ENCODE assay signal across 3 cellular contexts in the genomic region with DNA sequence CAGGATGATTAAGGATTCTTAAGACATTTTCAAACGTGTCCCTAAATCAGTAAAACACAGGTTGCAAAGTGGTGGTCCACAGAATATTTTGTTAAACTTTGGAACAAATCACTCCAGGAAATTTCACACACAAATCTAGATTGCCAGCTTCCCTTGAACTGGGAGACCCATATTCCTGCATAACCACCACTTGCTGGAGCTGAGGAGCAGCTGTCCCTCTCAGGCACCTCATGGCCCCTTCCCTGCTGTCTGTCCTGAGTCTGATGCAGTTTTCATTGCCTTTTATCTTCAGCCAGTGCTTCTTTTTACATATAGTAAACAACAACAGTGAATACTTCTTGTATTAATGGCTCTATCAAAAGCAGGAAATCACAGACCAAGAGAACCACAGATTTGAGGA.
TF ChIP-seq lines count a peak whose summit lies in the region.

No MANE protein-coding gene starts in this region.

TF ChIP-seq in SK-N-SH treated with all-trans-retinoic acid at 6 μM for 48 hours, 23 proteins besides CTCF, POLR2A, EP300 and RAD21:
- TF ChIP-seq ZNF70 (CRISPR knock-in tag; IDR thresholded peaks at IDR 0.05) (no peak), ARNTL (CRISPR knock-in tag; IDR thresholded peaks at IDR 0.05; ENCODE audit: borderline replicate concordance, low read depth) (no peak), OSR1 (CRISPR knock-in tag; IDR thresholded peaks at IDR 0.05) (no peak), RARB (CRISPR knock-in tag; IDR thresholded peaks at IDR 0.05) (no peak), ESRRG (CRISPR knock-in tag; IDR thresholded peaks at IDR 0.05) (no peak)
- TF ChIP-seq, protein P1, sequence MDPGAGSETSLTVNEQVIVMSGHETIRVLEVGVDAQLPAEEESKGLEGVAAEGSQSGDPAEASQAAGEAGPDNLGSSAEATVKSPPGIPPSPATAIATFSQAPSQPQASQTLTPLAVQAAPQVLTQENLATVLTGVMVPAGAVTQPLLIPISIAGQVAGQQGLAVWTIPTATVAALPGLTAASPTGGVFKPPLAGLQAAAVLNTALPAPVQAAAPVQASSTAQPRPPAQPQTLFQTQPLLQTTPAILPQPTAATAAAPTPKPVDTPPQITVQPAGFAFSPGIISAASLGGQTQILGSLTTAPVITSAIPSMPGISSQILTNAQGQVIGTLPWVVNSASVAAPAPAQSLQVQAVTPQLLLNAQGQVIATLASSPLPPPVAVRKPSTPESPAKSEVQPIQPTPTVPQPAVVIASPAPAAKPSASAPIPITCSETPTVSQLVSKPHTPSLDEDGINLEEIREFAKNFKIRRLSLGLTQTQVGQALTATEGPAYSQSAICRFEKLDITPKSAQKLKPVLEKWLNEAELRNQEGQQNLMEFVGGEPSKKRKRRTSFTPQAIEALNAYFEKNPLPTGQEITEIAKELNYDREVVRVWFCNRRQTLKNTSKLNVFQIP (CRISPR knock-in tag; IDR thresholded peaks at IDR 0.05; ENCODE audit: borderline replicate concordance, low read depth) = no peak

TF ChIP-seq in SK-N-SH, 30 proteins besides CTCF, POLR2A, EP300 and RAD21:
- TF ChIP-seq YY1 (IDR thresholded peaks at IDR 0.05; ENCODE audit: low read depth) (no peak), NRF1 (IDR thresholded peaks at IDR 0.05; ENCODE audit: low read depth, low read length) (no peak)
- TF ChIP-seq, protein P2, sequence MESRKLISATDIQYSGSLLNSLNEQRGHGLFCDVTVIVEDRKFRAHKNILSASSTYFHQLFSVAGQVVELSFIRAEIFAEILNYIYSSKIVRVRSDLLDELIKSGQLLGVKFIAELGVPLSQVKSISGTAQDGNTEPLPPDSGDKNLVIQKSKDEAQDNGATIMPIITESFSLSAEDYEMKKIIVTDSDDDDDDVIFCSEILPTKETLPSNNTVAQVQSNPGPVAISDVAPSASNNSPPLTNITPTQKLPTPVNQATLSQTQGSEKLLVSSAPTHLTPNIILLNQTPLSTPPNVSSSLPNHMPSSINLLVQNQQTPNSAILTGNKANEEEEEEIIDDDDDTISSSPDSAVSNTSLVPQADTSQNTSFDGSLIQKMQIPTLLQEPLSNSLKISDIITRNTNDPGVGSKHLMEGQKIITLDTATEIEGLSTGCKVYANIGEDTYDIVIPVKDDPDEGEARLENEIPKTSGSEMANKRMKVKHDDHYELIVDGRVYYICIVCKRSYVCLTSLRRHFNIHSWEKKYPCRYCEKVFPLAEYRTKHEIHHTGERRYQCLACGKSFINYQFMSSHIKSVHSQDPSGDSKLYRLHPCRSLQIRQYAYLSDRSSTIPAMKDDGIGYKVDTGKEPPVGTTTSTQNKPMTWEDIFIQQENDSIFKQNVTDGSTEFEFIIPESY (IDR thresholded peaks at IDR 0.05; ENCODE audit: borderline replicate concordance, low read depth) = no peak

TF ChIP-seq in endothelial cell of umbilical vein, 7 proteins besides CTCF, POLR2A, EP300 and RAD21:
- no peak for TF ChIP-seq GATA2 (IDR thresholded peaks at IDR 0.05; ENCODE audit: insufficient read depth, insufficient read length, low read depth, low read length)
- no peak for TF ChIP-seq POLR2AphosphoS5 (IDR thresholded peaks at IDR 0.05; ENCODE audit: insufficient read depth, low read depth, low read length)
- no peak for TF ChIP-seq EZH2 (IDR thresholded peaks at IDR 0.05; ENCODE audit: borderline replicate concordance, low read depth, low read length, severe bottlenecking)
- TF ChIP-seq MYC (IDR thresholded peaks at IDR 0.05; ENCODE audit: low read depth, low read length) = no peak
- TF ChIP-seq JUN (IDR thresholded peaks at IDR 0.05; ENCODE audit: borderline replicate concordance, insufficient read depth, insufficient read length, low read depth) = no peak
- TF ChIP-seq FOS (IDR thresholded peaks at IDR 0.05; ENCODE audit: borderline replicate concordance, insufficient read depth, low read length) = no peak
- no peak for TF ChIP-seq MAX (IDR thresholded peaks at IDR 0.05; ENCODE audit: insufficient read depth, insufficient read length)
